Comparison of ENCODE assay signal across 24 cellular contexts in the genomic region with DNA sequence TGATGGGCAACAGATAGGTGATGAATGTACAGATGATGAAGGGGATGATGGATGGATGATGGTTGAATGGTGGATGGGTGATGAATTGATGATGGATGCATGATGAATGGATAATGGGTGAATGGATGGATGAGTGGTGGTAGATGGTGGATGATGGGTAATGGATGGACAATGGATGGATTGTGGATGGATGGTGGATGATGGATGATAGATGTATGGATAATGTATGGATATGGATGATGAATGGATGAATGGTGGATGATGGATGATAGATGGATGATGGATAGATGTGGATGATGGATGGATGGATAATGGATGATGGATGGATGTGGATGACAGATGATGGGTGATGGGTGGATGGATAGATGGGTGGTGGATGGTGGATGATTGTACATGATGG. TPM values are rescaled to one million over a fixed set of nuclear protein-coding genes. Genes with fewer than 3 reads are reported as not detected.
DNase-seq lines count a peak whose midpoint lies in the region; ATAC-seq, FAIRE-seq and TF ChIP-seq lines count a peak whose summit lies in the region.
"Had no signal": no experiment of that assay in that cellular context is flagged by ENCODE, and none has a peak within 500 bp of the region (broad histone marks: within the 10 kb centered on the region; RNA-seq: fewer than 3 reads in every experiment).

No MANE protein-coding gene starts in this region.

- intact Hi-C loops in HepG2 (cut with micrococcal nuclease; ENCODE audit: unreplicated experiment): no loop called here
- intact Hi-C loops in right lobe of liver (cut with DNase I): no loop called here
- intact Hi-C loops in PC-9 (cut with micrococcal nuclease; ENCODE audit: unreplicated experiment): loop anchor here (2.0 kb wide), 1 partner anchor 38 kb away; no protein-coding TSS in a partner anchor

- H3K79me2 ChIP-seq in HepG2 (ENCODE audit: insufficient read depth, low read length): no peaks in the 10 kb centered on the region
- no peaks in the 10 kb centered on the region for H3K79me2 ChIP-seq in PC-9 (ENCODE audit: low read depth)
- no peaks in the 10 kb centered on the region for H3K79me2 ChIP-seq in H1 (ENCODE audit: control insufficient read depth in 1 of 2, insufficient read depth in 2 of 2, low read length in 2 of 2)

- H3K23ac ChIP-seq in H1 (ENCODE audit: insufficient read length): no peak overlapping the region

- H2BK5ac ChIP-seq in H1 (ENCODE audit: low read depth, low read length): no peak overlapping the region

- H3K56ac ChIP-seq in H1 (replicated peaks; ENCODE audit: insufficient read length, low read depth, low read length): peak overlapping the region; percentile 62

- no peak for TF ChIP-seq EP300 in HepG2 (IDR thresholded peaks at IDR 0.05; ENCODE audit: low read depth in 2 of 2, low read length in 2 of 2)
- TF ChIP-seq EP300 in HepG2 (CRISPR knock-in tag; IDR thresholded peaks at IDR 0.05; ENCODE audit: borderline replicate concordance): no peak
- TF ChIP-seq EP300 in H1 (IDR thresholded peaks at IDR 0.05; ENCODE audit: borderline replicate concordance in 1 of 2, low read depth in 2 of 2, low read length in 2 of 2): no peak

- no peak overlapping the region for H3K4ac ChIP-seq in H1 (replicated peaks; ENCODE audit: insufficient read length, low read depth, low read length)

- no peaks in the 10 kb centered on the region for H3K79me1 ChIP-seq in H1 (ENCODE audit: low read depth, low read length)

- no peak for TF ChIP-seq CTCF in HepG2 (CRISPR knock-in tag; IDR thresholded peaks at IDR 0.05)
- TF ChIP-seq CTCF in right lobe of liver (IDR thresholded peaks at IDR 0.05): no peak
- TF ChIP-seq CTCF in PC-9 (conservative IDR thresholded peaks at IDR 0.05): no peak
- no peak for TF ChIP-seq CTCF in H1 (IDR thresholded peaks at IDR 0.05; ENCODE audit: control extremely low read depth in 1 of 3, insufficient read depth in 1 of 3, low read depth in 1 of 3, low read length in 3 of 3)

- no peak overlapping the region for H3K14ac ChIP-seq in H1 (ENCODE audit: insufficient read length)

- H3K4me1 ChIP-seq in HepG2 (ENCODE audit: insufficient read depth, low read length): no peaks in the 10 kb centered on the region
- no peaks in the 10 kb centered on the region for H3K4me1 ChIP-seq in right lobe of liver
- H3K4me1 ChIP-seq in PC-9 (replicated peaks; ENCODE audit: insufficient read depth): peaks cover 45% of the 10 kb centered on the region
- H3K4me1 ChIP-seq in H1 (replicated peaks in 1 of 4; ENCODE audit: control insufficient read depth in 3 of 4, insufficient read depth in 4 of 4, low read length in 3 of 4): peaks cover 0 to 18% (median 7%) of the 10 kb centered on the region in 4 experiments; a peak in 5 of 7 replicates

- H4K20me1 ChIP-seq in HepG2 (ENCODE audit: insufficient read depth, low read length): no peaks in the 10 kb centered on the region
- H4K20me1 ChIP-seq in PC-9 (ENCODE audit: insufficient read depth): no peaks in the 10 kb centered on the region
- H4K20me1 ChIP-seq in H1 (replicated peaks in 1 of 2; ENCODE audit: control insufficient read depth in 1 of 2, insufficient read depth in 2 of 2, low read length in 2 of 2): peaks cover 2 to 14% of the 10 kb centered on the region in 2 experiments
- H4K20me1 ChIP-seq: BLaER1 treated with 17β-estradiol and CSF1 and Interleukin-3, amounts not matched to agents 10 nM and 100 nM had no signal

- peaks cover 0 to 41% of the 10 kb centered on the region in 2 experiments; a peak in 4 of 5 replicates for H3K27me3 ChIP-seq in HepG2 (ENCODE audit: control insufficient read depth in 1 of 2, insufficient read depth in 2 of 2, low read length in 2 of 2)
- H3K27me3 ChIP-seq in right lobe of liver: no peaks in the 10 kb centered on the region
- no peaks in the 10 kb centered on the region for H3K27me3 ChIP-seq in PC-9 (ENCODE audit: insufficient read depth, low read depth)
- H3K27me3 ChIP-seq in H1 (replicated peaks in 1 of 4; ENCODE audit: control insufficient read depth in 3 of 4, extremely low read depth in 1 of 4, insufficient read depth in 3 of 4, low read length in 3 of 4): peaks cover 12 to 58% (median 40%) of the 10 kb centered on the region in 4 experiments
- H3K27me3 ChIP-seq: BLaER1 treated with 17β-estradiol and CSF1 and Interleukin-3, amounts not matched to agents 10 nM and 100 nM had no signal

- no peak overlapping the region for H4K5ac ChIP-seq in H1 (ENCODE audit: insufficient read length, low read depth, low read length)

- H3K23me2 ChIP-seq in H1 (ENCODE audit: low read depth, low read length): peaks cover 26% of the 10 kb centered on the region

- H3K4me3 ChIP-seq in HepG2 (replicated peaks in 1 of 3; ENCODE audit: insufficient read depth in 1 of 3, low read depth in 2 of 3, low read length in 3 of 3): no peak overlapping the region
- no peak overlapping the region for H3K4me3 ChIP-seq in right lobe of liver
- no peak overlapping the region for H3K4me3 ChIP-seq in PC-9
- no peak overlapping the region for H3K4me3 ChIP-seq in H1 (ENCODE audit: extremely low read depth in 1 of 4, insufficient read depth in 2 of 4, low read depth in 3 of 4, low read length in 4 of 4)
- H3K4me3 ChIP-seq: BLaER1 treated with 17β-estradiol and CSF1 and Interleukin-3, amounts not matched to agents 10 nM and 100 nM; GM12878; GM23338 had no signal

- no peak for FAIRE-seq in HepG2 (lab: Jason Lieb, UNC)
- FAIRE-seq in H1 (lab: Jason Lieb, UNC): no peak
- FAIRE-seq: A204.1, D721Med, GM12878, GM18507, H54 had no signal

- no peak overlapping the region for H2AK5ac ChIP-seq in H1 (ENCODE audit: low read depth, low read length)

- no peaks in the 10 kb centered on the region for H3K9me3 ChIP-seq in HepG2 (ENCODE audit: low read length)
- H3K9me3 ChIP-seq in right lobe of liver: no peaks in the 10 kb centered on the region
- no peaks in the 10 kb centered on the region for H3K9me3 ChIP-seq in PC-9 (ENCODE audit: insufficient read depth, low read depth)
- no peaks in the 10 kb centered on the region for H3K9me3 ChIP-seq in H1 (ENCODE audit: insufficient read depth in 2 of 2, low read depth in 1 of 2, low read length in 1 of 2)
- H3K9me3 ChIP-seq: BLaER1 treated with 17β-estradiol and CSF1 and Interleukin-3, amounts not matched to agents 10 nM and 100 nM had no signal

- H3K36me3 ChIP-seq in HepG2 (replicated peaks in 1 of 2; ENCODE audit: control insufficient read depth in 1 of 2, insufficient read depth in 2 of 2, low read length in 2 of 2) (no peaks in the 10 kb centered on the region), right lobe of liver (no peaks in the 10 kb centered on the region), PC-9 (ENCODE audit: low read depth) (no peaks in the 10 kb centered on the region), H1 (ENCODE audit: control insufficient read depth in 2 of 4, insufficient read depth in 4 of 4, low read length in 3 of 4) (no peaks in the 10 kb centered on the region)
- H3K36me3 ChIP-seq: BLaER1 treated with 17β-estradiol and CSF1 and Interleukin-3, amounts not matched to agents 10 nM and 100 nM had no signal

- no peak overlapping the region for H2BK120ac ChIP-seq in H1 (replicated peaks; ENCODE audit: low read depth, low read length)

- no peak overlapping the region for H3K27ac ChIP-seq in HepG2 (ENCODE audit: extremely low read length, insufficient read depth, low read length)
- no peak overlapping the region for H3K27ac ChIP-seq in right lobe of liver
- H3K27ac ChIP-seq in PC-9: no peak overlapping the region
- no peak overlapping the region for H3K27ac ChIP-seq in H1 (ENCODE audit: low read depth, low read length)
- H3K27ac ChIP-seq: 22Rv1; BLaER1 treated with 17β-estradiol and CSF1 and Interleukin-3, amounts not matched to agents 10 nM and 100 nM had no signal

- no peak overlapping the region for H3K18ac ChIP-seq in H1 (ENCODE audit: extremely low read depth, low read length)

- BruUV-seq in HepG2 (replicated peaks; lab: Mats Ljungman, UMichigan) (no TSS peak), PC-9 (replicated peaks; lab: Mats Ljungman, UMichigan) (no TSS peak)

- no peak overlapping the region for H4K91ac ChIP-seq in H1 (replicated peaks; ENCODE audit: insufficient read length, low read length)

- in situ Hi-C loops in HepG2 (cut with HindIII; ENCODE audit: extremely low pct_ligation_motif_present, low pct_unique_long_range_greater_than_20kb): no loop called here

- no peak for TF ChIP-seq POLR2A in HepG2 (IDR thresholded peaks at IDR 0.05; ENCODE audit: insufficient read depth in 1 of 2, low read depth in 2 of 2, low read length in 2 of 2)
- TF ChIP-seq POLR2A in right lobe of liver (IDR thresholded peaks at IDR 0.05): no peak
- no peak for TF ChIP-seq POLR2A in H1 (IDR thresholded peaks at IDR 0.05; ENCODE audit: control extremely low read depth in 1 of 2, low read depth in 2 of 2, low read length in 2 of 2)
- no peak for TF ChIP-seq POLR2A in erythroblast (IDR thresholded peaks at IDR 0.05; ENCODE audit: low read length)

- no peak overlapping the region for H2BK20ac ChIP-seq in H1 (ENCODE audit: low read length)

- H3F3A ChIP-seq in PC-9 (ENCODE audit: insufficient read depth, low read depth): peaks cover 50% of the 10 kb centered on the region

- no peak overlapping the region for H2BK15ac ChIP-seq in H1 (ENCODE audit: low read length)

- CTCF ChIA-PET in HepG2 (lab: Yijun Ruan, JAX; ENCODE audit: low intra/inter-chr PET ratio, low total read pairs) (no interaction called here), PC-9 (lab: Charles Lee) (no interaction called here), H1 (lab: Charles Lee; ENCODE audit: partially characterized antibody) (interaction anchor here (4.4 kb wide), 1 partner anchor 38 kb away, joined by 20 read pairs; the partner anchor contains the start of gene WNT3A)

- no peak for ATAC-seq in HepG2
- ATAC-seq in right lobe of liver: no peak
- ATAC-seq: GM12878, GM23338 had no signal

- no peak overlapping the region for H2AFZ ChIP-seq in HepG2 (ENCODE audit: low read length)
- H2AFZ ChIP-seq in PC-9: no peak overlapping the region
- H2AFZ ChIP-seq in H1 (ENCODE audit: low read length): no peak overlapping the region
- H2AFZ ChIP-seq: GM23338 had no signal

- H3K4me2 ChIP-seq in HepG2 (ENCODE audit: low read depth, low read length) (no peak overlapping the region), PC-9 (peak overlapping the region; percentile 76; the same call in 1 of the 2 replicates), H1 (ENCODE audit: insufficient read depth in 1 of 2, low read depth in 2 of 2, low read length in 2 of 2) (no peak overlapping the region)
- H3K4me2 ChIP-seq: BLaER1 treated with 17β-estradiol and CSF1 and Interleukin-3, amounts not matched to agents 10 nM and 100 nM; GM23338 had no signal

- DNase-seq in HepG2 (ENCODE audit: low spot score) (no peak), right lobe of liver (no peak), PC-9 (no peak), H1 (ENCODE audit: low read depth in 1 of 2, low spot score in 2 of 2) (no peak), erythroblast (lab: John Stamatoyannopoulos, UW) (no peak), globus pallidus (ENCODE audit: low spot score) (no peak)
- DNase-seq: CD8-positive, alpha-beta memory T cell; DMS 273 treated with DMSO at 0.1 percent for 48 hours; DMS79; EL; GDM1; HCEC 1CT; HFFc6 had no signal

- H3K9ac ChIP-seq in HepG2 (ENCODE audit: insufficient read depth, low read depth, low read length) (no peak overlapping the region), H1 (replicated peaks in 1 of 4; ENCODE audit: extremely low read depth in 1 of 4, low read depth in 3 of 4, low read length in 3 of 4) (no peak overlapping the region)
- H3K9ac ChIP-seq: BLaER1 treated with 17β-estradiol and CSF1 and Interleukin-3, amounts not matched to agents 10 nM and 100 nM had no signal

- H3K9me2 ChIP-seq in PC-9 (ENCODE audit: insufficient read depth): no peaks in the 10 kb centered on the region

- no peak overlapping the region for H2BK12ac ChIP-seq in H1 (ENCODE audit: low read depth, low read length)

- TF ChIP-seq RAD21 in HepG2 (CRISPR knock-in tag; IDR thresholded peaks at IDR 0.05) (no peak), H1 (IDR thresholded peaks at IDR 0.05 in 1 of 2, conservative IDR thresholded peaks at IDR 0.05 in 1 of 2; ENCODE audit: low read depth in 2 of 2, low read length in 2 of 2) (no peak)

- POLR2A ChIA-PET in HepG2 (lab: Yijun Ruan, JAX) (no interaction called here), PC-9 (lab: Charles Lee; ENCODE audit: unreplicated experiment) (no interaction called here), H1 (lab: Charles Lee; ENCODE audit: partially characterized antibody) (no interaction called here)

- no peak overlapping the region for H4K8ac ChIP-seq in H1 (ENCODE audit: extremely low read depth, insufficient read depth, low read length)

RNA-seq across cellular contexts. Expression of gene WNT3A, which starts 35.7 kb away (rescaled TPM):
- total RNA-seq in HepG2 (2016; rRNA removed; fragmentation: Illumina TruSeq; extraction: Trizol) (not detected in 2 replicates), right lobe of liver (not detected), PC-9 (2021) (0.24 and 0.53 TPM in 2 replicates)
- total RNA-seq in HepG2 (2016; cell fraction: cytosol; rRNA removed; fragmentation: Illumina TruSeq; extraction: Trizol; ENCODE audit: low read depth): not detected in 2 replicates
- not detected in 2 replicates for total RNA-seq in HepG2 (2016; cell fraction: insoluble cytoplasmic fraction; rRNA removed; fragmentation: Illumina TruSeq; extraction: Trizol)
- total RNA-seq in HepG2 (2016; cell fraction: membrane; rRNA removed; fragmentation: Illumina TruSeq; extraction: Trizol): not detected in 2 replicates
- total RNA-seq in HepG2 (2016; cell fraction: nucleus; rRNA removed; fragmentation: Illumina TruSeq; extraction: Trizol): not detected in 2 replicates
- polyA plus RNA-seq in HepG2 (2011; rRNA removed) (not detected in 2 replicates), H1 (2011; rRNA removed) (0.08 and 0.13 TPM in 2 replicates)
- not detected in 2 replicates for polyA plus RNA-seq in HepG2 (2011; cell fraction: cytosol; rRNA removed)
- polyA plus RNA-seq in HepG2 (2011; cell fraction: nucleus; rRNA removed): not detected in 2 replicates
- polyA plus RNA-seq in HepG2 (2012): not detected in 2 replicates
- polyA plus RNA-seq in HepG2 (2016; cell fraction: cytosol; fragmentation: Illumina TruSeq; extraction: Trizol; ENCODE audit: low read depth): not detected in 2 replicates
- polyA plus RNA-seq in HepG2 (2016; cell fraction: insoluble cytoplasmic fraction; fragmentation: Illumina TruSeq; extraction: Trizol; ENCODE audit: low read depth): not detected in 2 replicates
- not detected in 2 replicates for polyA plus RNA-seq in HepG2 (2016; cell fraction: membrane; fragmentation: Illumina TruSeq; extraction: Trizol; ENCODE audit: low read depth)
- polyA plus RNA-seq in HepG2 (2016; cell fraction: nucleus; fragmentation: Illumina TruSeq; extraction: Trizol; ENCODE audit: insufficient read depth, low read depth): not detected in 2 replicates
- not detected in 2 replicates for polyA minus RNA-seq in HepG2 (2011; rRNA and poly(A)+ RNA removed; ENCODE audit: low replicate concordance)
- polyA minus RNA-seq in HepG2 (2011; cell fraction: cytosol; rRNA and poly(A)+ RNA removed): not detected in 2 replicates
- polyA minus RNA-seq in HepG2 (2011; cell fraction: nucleus; rRNA and poly(A)+ RNA removed): not detected in 2 replicates
- total RNA-seq in H1 (2021; fragmentation: NEBNext Ultra II Directional; extraction: Animal tissue kit (Norgen Biotek cat#: 25700)): 0.10 and 0.19 TPM in 2 replicates
- polyA plus RNA-seq in H1 (2011; cell fraction: cytosol; rRNA removed): 0.05 TPM
- polyA plus RNA-seq in H1 (2011; cell fraction: nucleus; rRNA removed): 0.26 TPM
- 0.05 to 0.17 TPM (median 0.08 TPM) in 3 of 4 replicates, not detected in the other for polyA plus RNA-seq in H1 (2012, experiment 1 of 2)
- polyA plus RNA-seq in H1 (2012, experiment 2 of 2): 0.13 TPM
- 0.02 TPM for polyA plus RNA-seq in H1 (2013, experiment 1 of 2)
- polyA plus RNA-seq in H1 (2013, experiment 2 of 2): 0.07 TPM
- 0.06 and 0.07 TPM in 2 replicates for polyA minus RNA-seq in H1 (2011; rRNA and poly(A)+ RNA removed)
- not detected for polyA minus RNA-seq in H1 (2011; cell fraction: cytosol; rRNA and poly(A)+ RNA removed)
- 0.40 TPM for polyA minus RNA-seq in H1 (2011; cell fraction: nucleus; rRNA and poly(A)+ RNA removed)
- total RNA-seq: B cell; CD8-positive, alpha-beta memory T cell; GM12878; HFFc6 had no signal
- polyA plus RNA-seq: AG04450; CD14-positive monocyte; CD8-positive, alpha-beta memory T cell had no signal

RNA-seq across cellular contexts. Expression of gene ARF1, which starts 40.0 kb away (rescaled TPM):
- total RNA-seq in HepG2 (2016; rRNA removed; fragmentation: Illumina TruSeq; extraction: Trizol) (186 and 210 TPM in 2 replicates), right lobe of liver (100 to 1,000 TPM; 143 to 261 (median 193) TPM), PC-9 (2021) (431 and 595 TPM in 2 replicates)
- 81.7 and 86.1 TPM in 2 replicates for total RNA-seq in HepG2 (2016; cell fraction: cytosol; rRNA removed; fragmentation: Illumina TruSeq; extraction: Trizol; ENCODE audit: low read depth)
- 189 and 192 TPM in 2 replicates for total RNA-seq in HepG2 (2016; cell fraction: insoluble cytoplasmic fraction; rRNA removed; fragmentation: Illumina TruSeq; extraction: Trizol)
- 147 and 149 TPM in 2 replicates for total RNA-seq in HepG2 (2016; cell fraction: membrane; rRNA removed; fragmentation: Illumina TruSeq; extraction: Trizol)
- total RNA-seq in HepG2 (2016; cell fraction: nucleus; rRNA removed; fragmentation: Illumina TruSeq; extraction: Trizol): 107 and 112 TPM in 2 replicates
- polyA plus RNA-seq in HepG2 (2011; rRNA removed) (327 and 337 TPM in 2 replicates), H1 (2011; rRNA removed) (471 and 606 TPM in 2 replicates)
- 324 and 458 TPM in 2 replicates for polyA plus RNA-seq in HepG2 (2011; cell fraction: cytosol; rRNA removed)
- 231 and 250 TPM in 2 replicates for polyA plus RNA-seq in HepG2 (2011; cell fraction: nucleus; rRNA removed)
- polyA plus RNA-seq in HepG2 (2012): 231 and 263 TPM in 2 replicates
- 82.3 and 83.9 TPM in 2 replicates for polyA plus RNA-seq in HepG2 (2016; cell fraction: cytosol; fragmentation: Illumina TruSeq; extraction: Trizol; ENCODE audit: low read depth)
- polyA plus RNA-seq in HepG2 (2016; cell fraction: insoluble cytoplasmic fraction; fragmentation: Illumina TruSeq; extraction: Trizol; ENCODE audit: low read depth): 300 and 336 TPM in 2 replicates
- 127 and 132 TPM in 2 replicates for polyA plus RNA-seq in HepG2 (2016; cell fraction: membrane; fragmentation: Illumina TruSeq; extraction: Trizol; ENCODE audit: low read depth)
- 254 and 261 TPM in 2 replicates for polyA plus RNA-seq in HepG2 (2016; cell fraction: nucleus; fragmentation: Illumina TruSeq; extraction: Trizol; ENCODE audit: insufficient read depth, low read depth)
- polyA minus RNA-seq in HepG2 (2011; rRNA and poly(A)+ RNA removed; ENCODE audit: low replicate concordance): 586 and 708 TPM in 2 replicates
- polyA minus RNA-seq in HepG2 (2011; cell fraction: cytosol; rRNA and poly(A)+ RNA removed): 237 and 248 TPM in 2 replicates
- polyA minus RNA-seq in HepG2 (2011; cell fraction: nucleus; rRNA and poly(A)+ RNA removed): 85.8 and 86.9 TPM in 2 replicates
- total RNA-seq in H1 (2021; fragmentation: NEBNext Ultra II Directional; extraction: Animal tissue kit (Norgen Biotek cat#: 25700)): 265 and 267 TPM in 2 replicates
- polyA plus RNA-seq in H1 (2011; cell fraction: cytosol; rRNA removed): 441 TPM
- 308 TPM for polyA plus RNA-seq in H1 (2011; cell fraction: nucleus; rRNA removed)
- 315 to 344 TPM (median 336 TPM) in 4 replicates for polyA plus RNA-seq in H1 (2012, experiment 1 of 2)
- polyA plus RNA-seq in H1 (2012, experiment 2 of 2): 366 TPM
- polyA plus RNA-seq in H1 (2013, experiment 1 of 2): 193 TPM
- 197 TPM for polyA plus RNA-seq in H1 (2013, experiment 2 of 2)
- 359 and 424 TPM in 2 replicates for polyA minus RNA-seq in H1 (2011; rRNA and poly(A)+ RNA removed)
- 253 TPM for polyA minus RNA-seq in H1 (2011; cell fraction: cytosol; rRNA and poly(A)+ RNA removed)
- polyA minus RNA-seq in H1 (2011; cell fraction: nucleus; rRNA and poly(A)+ RNA removed): 129 TPM
